ENCODE assay signal across 8 cellular contexts in the genomic region with DNA sequence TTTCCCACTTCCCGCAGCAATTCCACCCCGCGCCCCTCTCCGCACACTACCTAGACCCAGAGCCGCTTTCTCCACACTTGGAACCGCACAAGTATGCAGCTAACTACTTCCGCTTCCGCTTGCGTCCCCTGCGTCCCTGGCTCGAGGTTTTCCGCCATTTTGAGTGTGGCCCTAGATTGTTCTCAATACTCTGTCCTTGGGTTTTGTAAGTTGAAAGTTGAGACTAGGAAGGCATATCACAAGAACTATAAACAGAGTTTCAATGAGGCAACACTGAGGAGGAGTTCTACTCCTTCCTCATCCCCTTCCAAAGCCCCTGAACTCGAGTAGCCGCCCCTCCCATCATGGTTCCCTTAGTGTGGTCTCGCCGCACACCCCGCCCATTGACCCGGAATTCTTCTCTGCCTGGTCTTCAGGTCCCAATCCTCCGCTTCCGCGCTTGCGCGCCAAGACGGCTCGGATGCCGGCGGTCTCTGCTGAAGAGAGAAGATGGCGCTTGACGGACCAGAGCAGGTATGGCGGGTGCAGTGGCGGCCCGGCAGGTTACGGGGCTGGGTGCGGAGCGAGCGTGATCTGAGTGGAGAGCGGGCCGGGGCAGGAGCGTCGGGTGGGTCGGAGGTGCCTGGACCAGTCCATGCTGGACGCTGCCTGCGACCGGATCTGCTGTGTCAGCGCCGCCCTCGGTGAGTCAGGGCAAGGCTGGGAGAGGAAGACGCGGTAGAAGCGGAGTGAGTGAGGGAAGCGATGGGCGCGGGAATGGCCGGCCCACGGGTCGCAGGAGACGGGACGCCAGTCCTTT. TPM values are rescaled to one million over a fixed set of nuclear protein-coding genes. Genes with fewer than 3 reads are reported as not detected.
DNase-seq lines count a peak whose midpoint lies in the region; ATAC-seq and TF ChIP-seq lines count a peak whose summit lies in the region.

A gene with protein sequence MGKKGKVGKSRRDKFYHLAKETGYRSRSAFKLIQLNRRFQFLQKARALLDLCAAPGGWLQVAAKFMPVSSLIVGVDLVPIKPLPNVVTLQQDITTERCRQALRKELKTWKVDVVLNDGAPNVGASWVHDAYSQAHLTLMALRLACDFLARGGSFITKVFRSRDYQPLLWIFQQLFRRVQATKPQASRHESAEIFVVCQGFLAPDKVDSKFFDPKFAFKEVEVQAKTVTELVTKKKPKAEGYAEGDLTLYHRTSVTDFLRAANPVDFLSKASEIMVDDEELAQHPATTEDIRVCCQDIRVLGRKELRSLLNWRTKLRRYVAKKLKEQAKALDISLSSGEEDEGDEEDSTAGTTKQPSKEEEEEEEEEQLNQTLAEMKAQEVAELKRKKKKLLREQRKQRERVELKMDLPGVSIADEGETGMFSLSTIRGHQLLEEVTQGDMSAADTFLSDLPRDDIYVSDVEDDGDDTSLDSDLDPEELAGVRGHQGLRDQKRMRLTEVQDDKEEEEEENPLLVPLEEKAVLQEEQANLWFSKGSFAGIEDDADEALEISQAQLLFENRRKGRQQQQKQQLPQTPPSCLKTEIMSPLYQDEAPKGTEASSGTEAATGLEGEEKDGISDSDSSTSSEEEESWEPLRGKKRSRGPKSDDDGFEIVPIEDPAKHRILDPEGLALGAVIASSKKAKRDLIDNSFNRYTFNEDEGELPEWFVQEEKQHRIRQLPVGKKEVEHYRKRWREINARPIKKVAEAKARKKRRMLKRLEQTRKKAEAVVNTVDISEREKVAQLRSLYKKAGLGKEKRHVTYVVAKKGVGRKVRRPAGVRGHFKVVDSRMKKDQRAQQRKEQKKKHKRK (minus strand): TSS at position 662 of the 799 bp plus-strand sequence. CDS start 761 bp downstream, outside the sequence.
A gene (plus strand): TSS at position 430 of the 799 bp plus-strand sequence. CDS start 60 bp downstream, at position 490.

- DNase-seq in C1 segment of cervical spinal cord (lab: John Stamatoyannopoulos, UW), result peak; percentile 56 to 99 (median 94)
- DNase-seq in NCI-H526 (lab: John Stamatoyannopoulos, UW), result peak; percentile 94 to 96
- DNase-seq in activated CD4-positive, alpha-beta T cell treated with anti-CD3 and anti-CD28 coated beads, Interleukin-2, amount 10 ng/mL, durations not matched to agents 24 days and 14 days, result peak; percentile 99
- peak; percentile 97 for DNase-seq in coronary artery (ENCODE audit: low spot score)
- DNase-seq in left kidney (ENCODE audit: low read depth, low spot score), result peak; percentile 99
- DNase-seq in stimulated activated CD4-positive, alpha-beta T cell treated with anti-CD3 and anti-CD28 coated beads, Interleukin-2, amount 100 ng/mL, for 24 hours, result peak; percentile 93 to 97

- no peaks in the 10 kb centered on the region for H3K9me3 Mint-ChIP-seq in activated CD4-positive, alpha-beta T cell treated with anti-CD3 and anti-CD28 coated beads, Interleukin-2, amount 10 ng/mL, durations not matched to agents 24 days and 14 days

- TF ChIP-seq CTCF in coronary artery (IDR thresholded peaks at IDR 0.05), result no peak

- ATAC-seq in GM19324 (IDR thresholded peaks at IDR 0.05; ENCODE audit: low FRiP score, unreplicated experiment) (peak; percentile 93), HG03469 (IDR thresholded peaks at IDR 0.05; ENCODE audit: unreplicated experiment) (peak; percentile 51)

- H3K4me3 ChIP-seq in coronary artery, result peak within 1 kb of the TSS; percentile 83

- peak within 1 kb of the TSS; percentile 84 to 91 for H3K27ac ChIP-seq in coronary artery

- peaks cover 63% of the 10 kb centered on the region for H3K4me1 Mint-ChIP-seq in activated CD4-positive, alpha-beta T cell treated with anti-CD3 and anti-CD28 coated beads, Interleukin-2, amount 10 ng/mL, durations not matched to agents 24 days and 14 days

- intact Hi-C loops in activated CD4-positive, alpha-beta T cell treated with anti-CD3 and anti-CD28 coated beads, Interleukin-2, amount 10 ng/mL, durations not matched to agents 24 days and 14 days (cut with micrococcal nuclease), result loop anchor here (1.0 to 5.0 kb wide), 4 partner anchors 16 to 303 kb away; a partner anchor contains a TSS

- peaks cover 91% of the 10 kb centered on the region for H3K36me3 Mint-ChIP-seq in activated CD4-positive, alpha-beta T cell treated with anti-CD3 and anti-CD28 coated beads, Interleukin-2, amount 10 ng/mL, durations not matched to agents 24 days and 14 days (ENCODE audit: low read depth)

- H3K27ac Mint-ChIP-seq in activated CD4-positive, alpha-beta T cell treated with anti-CD3 and anti-CD28 coated beads, Interleukin-2, amount 10 ng/mL, durations not matched to agents 24 days and 14 days, result peak within 1 kb of the TSS; percentile 99

- no peaks in the 10 kb centered on the region for H3K27me3 Mint-ChIP-seq in activated CD4-positive, alpha-beta T cell treated with anti-CD3 and anti-CD28 coated beads, Interleukin-2, amount 10 ng/mL, durations not matched to agents 24 days and 14 days

- H3K4me3 Mint-ChIP-seq in activated CD4-positive, alpha-beta T cell treated with anti-CD3 and anti-CD28 coated beads, Interleukin-2, amount 10 ng/mL, durations not matched to agents 24 days and 14 days, result peak within 1 kb of the TSS; percentile 99

RNA-seq across cellular contexts. Expression of the first gene that starts in this region (rescaled TPM):
- 99.6 and 100 TPM in 2 replicates for total RNA-seq in activated CD4-positive, alpha-beta T cell treated with anti-CD3 and anti-CD28 coated beads, Interleukin-2, amount 10 ng/mL, durations not matched to agents 24 days and 14 days

RNA-seq across cellular contexts. Expression of the second gene that starts in this region (rescaled TPM):
- total RNA-seq in activated CD4-positive, alpha-beta T cell treated with anti-CD3 and anti-CD28 coated beads, Interleukin-2, amount 10 ng/mL, durations not matched to agents 24 days and 14 days, result 189 and 199 TPM in 2 replicates

Comparison
In these comparisons a context has a peak if more than half of its experiments do, and no peak if none do; other contexts are left out.
1. Peak in every context shown above with its lines: DNase-seq, ATAC-seq, H3K4me3 ChIP-seq and H3K27ac ChIP-seq.